9 cellular contexts compared by ENCODE assay signal in the genomic region with DNA sequence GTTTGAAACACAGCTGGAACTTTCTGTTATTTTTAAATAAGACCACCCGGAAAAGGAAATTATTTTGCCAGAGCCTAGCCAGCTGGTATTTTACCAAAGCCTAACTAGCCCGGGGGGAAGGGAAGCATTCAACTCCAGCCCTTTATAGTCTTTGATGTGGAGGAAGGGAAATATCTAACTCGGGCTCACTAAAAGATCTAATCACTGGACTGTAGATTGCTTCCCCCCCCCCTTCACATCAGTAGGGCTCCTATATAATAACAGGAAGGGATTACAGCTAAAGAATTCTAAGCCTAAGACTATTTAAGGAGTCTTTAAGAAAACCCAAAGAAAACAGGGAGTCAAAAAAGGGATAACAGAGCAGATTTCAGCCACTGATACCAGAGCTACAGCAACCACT.
"Had no signal": no experiment of that assay in that cellular context is flagged by ENCODE, and none has a peak within 500 bp of the region (broad histone marks: within the 10 kb centered on the region; RNA-seq: fewer than 3 reads in every experiment).

No MANE protein-coding gene starts in this region.

- DNase-seq: activated CD4-positive, alpha-beta T cell treated with anti-CD3 and anti-CD28 coated beads, Interleukin-2, amount 50 U/mL, for 48 hours; activated CD8-positive, alpha-beta memory T cell treated with anti-CD3 and anti-CD28 coated beads, Interleukin-2, amount 10 ng/mL, durations not matched to agents 7 days and 5 days; activated naive CD4-positive, alpha-beta T cell treated with anti-CD3 and anti-CD28 coated beads, Interleukin-2, amount 10 ng/mL, durations not matched to agents 7 days and 5 days; activated T-cell treated with anti-CD3 and anti-CD28 coated beads, Interleukin-2, amount 50 U/mL, for 1 hour; naive B cell; retina; stimulated activated CD4-positive, alpha-beta T cell treated with anti-CD3 and anti-CD28 coated beads, Interleukin-2, amount 100 ng/mL, for 48 hours; T-cell had no signal

- H3K27ac ChIP-seq: VCaP had no signal
